Comparison of ENCODE assay signal across 8 cellular contexts in the genomic region with DNA sequence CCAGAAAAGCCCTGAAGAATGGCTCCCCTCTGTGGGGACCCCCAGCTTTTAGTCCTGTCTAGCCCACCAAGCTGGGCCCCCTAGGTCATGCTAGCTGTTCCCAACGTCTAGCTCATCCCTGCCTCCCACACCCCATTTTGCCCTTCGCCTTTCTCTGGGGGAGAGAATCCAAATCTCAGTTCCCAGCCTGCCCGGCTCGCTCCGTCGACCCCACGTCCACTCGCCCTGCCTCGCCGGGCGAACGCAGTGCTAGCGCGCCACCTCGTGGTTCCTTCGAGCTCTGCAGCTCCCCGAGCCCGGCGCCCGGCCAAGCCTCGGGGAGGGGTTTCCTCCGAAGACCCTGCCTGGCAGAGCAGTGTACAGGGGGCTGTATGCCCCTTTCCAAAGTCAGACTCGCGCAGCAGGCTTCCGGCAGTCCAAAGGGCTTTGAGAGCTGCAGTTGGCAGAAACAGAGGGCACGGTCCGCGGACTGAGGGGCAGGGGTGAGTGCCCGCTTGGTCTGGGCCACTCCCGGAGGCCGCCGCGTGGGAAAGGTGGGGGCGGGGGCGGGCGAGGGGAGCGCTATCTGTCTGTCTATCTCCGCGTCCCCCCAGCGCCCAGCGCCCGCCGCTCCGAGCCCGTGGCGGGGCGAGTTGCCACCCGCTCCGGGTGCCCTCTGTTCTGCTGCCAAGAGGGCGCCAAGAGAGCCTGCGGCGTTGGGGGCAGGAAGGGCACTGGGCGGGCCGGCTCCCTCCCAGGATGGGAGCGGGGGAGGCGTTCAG. TPM values are rescaled to one million over a fixed set of nuclear protein-coding genes. Genes with fewer than 3 reads are reported as not detected.
DNase-seq lines count a peak whose midpoint lies in the region; ATAC-seq, FAIRE-seq and TF ChIP-seq lines count a peak whose summit lies in the region.

No MANE protein-coding gene starts in this region.

- peaks cover 5% of the 10 kb centered on the region for H4K20me1 ChIP-seq in H9 (ENCODE audit: control insufficient read depth, insufficient read depth, insufficient read length)

- H3K9me3 Mint-ChIP-seq in H9: peaks cover 6 to 10% of the 10 kb centered on the region in 2 experiments; a peak in 4 of 5 replicates
- H3K9me3 Mint-ChIP-seq in activated T-cell treated with anti-CD3 and anti-CD28 coated beads, Interleukin-2, amount 50 U/mL, for 72 hours: no peaks in the 10 kb centered on the region

- peaks cover 34 to 35% of the 10 kb centered on the region in 2 experiments for H3K4me1 Mint-ChIP-seq in H9
- peaks cover 34% of the 10 kb centered on the region for H3K4me1 Mint-ChIP-seq in activated T-cell treated with anti-CD3 and anti-CD28 coated beads, Interleukin-2, amount 50 U/mL, for 72 hours (ENCODE audit: low read depth)

- no peak overlapping the region for H2AK5ac ChIP-seq in H9 (ENCODE audit: insufficient read length, low read length)
- no peak overlapping the region for H2AK5ac ChIP-seq in trophoblast cell (ENCODE audit: low read length)

- H3K9me3 ChIP-seq in H9 (ENCODE audit: control insufficient read depth, low read depth, low read length) (no peaks in the 10 kb centered on the region), gastroesophageal sphincter (no peaks in the 10 kb centered on the region), trophoblast cell (ENCODE audit: insufficient read depth, low read depth, low read length) (peaks cover 2% of the 10 kb centered on the region)

- no peak for DNase-seq in AG10803 (ENCODE audit: low read depth)
- DNase-seq in H9: peak; percentile 77
- DNase-seq in OCI-M1 (lab: John Stamatoyannopoulos, UW): peak; percentile 73
- DNase-seq in activated T-cell treated with anti-CD3 and anti-CD28 coated beads, Interleukin-2, amount 50 U/mL, for 72 hours: peak; percentile 76 to 83
- DNase-seq in trophoblast cell: peak; percentile 62 to 86
- peak; percentile 82 for DNase-seq in urothelium cell line (ENCODE audit: low spot score)

- H2BK120ac ChIP-seq in H9 (ENCODE audit: low read depth, low read length, poor library complexity, severe bottlenecking): no peak overlapping the region
- peak overlapping the region; percentile 59 for H2BK120ac ChIP-seq in trophoblast cell (ENCODE audit: insufficient read depth, low read length, poor library complexity)

- H2BK15ac ChIP-seq in H9 (ENCODE audit: low read depth, low read length): no peak overlapping the region

- H3K27ac ChIP-seq in H9 (ENCODE audit: insufficient read length, low read depth, low read length) (no peak overlapping the region), gastroesophageal sphincter (no peak overlapping the region), trophoblast cell (ENCODE audit: low read depth, low read length) (no peak overlapping the region)

- no peak overlapping the region for H2BK12ac ChIP-seq in H9 (ENCODE audit: insufficient read length, low read depth, low read length)
- H2BK12ac ChIP-seq in trophoblast cell (ENCODE audit: low read length): peak overlapping the region; percentile 74

- no peak overlapping the region for H2BK20ac ChIP-seq in H9 (ENCODE audit: low read depth, low read length, poor library complexity, severe bottlenecking)

- H3K79me2 ChIP-seq in H9 (ENCODE audit: insufficient read depth, low read length): no peaks in the 10 kb centered on the region
- peaks cover 13% of the 10 kb centered on the region for H3K79me2 ChIP-seq in trophoblast cell (ENCODE audit: control insufficient read depth, insufficient read depth, low read length, poor library complexity)

- H3K79me1 ChIP-seq in H9 (ENCODE audit: insufficient read depth, low read depth, low read length, poor library complexity, severe bottlenecking) (no peaks in the 10 kb centered on the region), trophoblast cell (ENCODE audit: low read length) (peaks cover 20% of the 10 kb centered on the region)

- peak; percentile 43 to 50 for ATAC-seq in activated T-cell treated with anti-CD3 and anti-CD28 coated beads, Interleukin-2, amount 50 U/mL, for 72 hours (replicated peaks in 1 of 2)
- ATAC-seq in gastroesophageal sphincter (no peak), HG03469 (IDR thresholded peaks at IDR 0.05; ENCODE audit: unreplicated experiment) (no peak)

- H3K9ac ChIP-seq in H9 (ENCODE audit: extremely low read depth, insufficient read length, low read length) (no peak overlapping the region), trophoblast cell (ENCODE audit: low read length) (no peak overlapping the region)

- H2BK5ac ChIP-seq in H9 (ENCODE audit: insufficient read length, low read length): no peak overlapping the region
- no peak overlapping the region for H2BK5ac ChIP-seq in trophoblast cell (ENCODE audit: low read depth, low read length, poor library complexity)

- H3K18ac ChIP-seq in H9 (ENCODE audit: insufficient read length, low read depth, low read length): no peak overlapping the region
- H3K18ac ChIP-seq in trophoblast cell (ENCODE audit: low read length): peak overlapping the region; percentile 37

- H3K27ac Mint-ChIP-seq in H9: no peak overlapping the region
- no peak overlapping the region for H3K27ac Mint-ChIP-seq in activated T-cell treated with anti-CD3 and anti-CD28 coated beads, Interleukin-2, amount 50 U/mL, for 72 hours

- H3K4me3 ChIP-seq in AG10803 (ENCODE audit: low read length): peak overlapping the region; percentile 60
- H3K4me3 ChIP-seq in gastroesophageal sphincter: peak overlapping the region; percentile 5 to 47
- peak overlapping the region; percentile 53 for H3K4me3 ChIP-seq in trophoblast cell (ENCODE audit: low read depth, low read length)

- TF ChIP-seq POLR2A in gastroesophageal sphincter (IDR thresholded peaks at IDR 0.05): no peak

- no peak overlapping the region for H3K23ac ChIP-seq in H9 (ENCODE audit: insufficient read length, low read depth, low read length)
- H3K23ac ChIP-seq in trophoblast cell (ENCODE audit: low read length): no peak overlapping the region

- peak overlapping the region; percentile 25 for H4K12ac ChIP-seq in trophoblast cell (ENCODE audit: low read depth, low read length)

- no peak overlapping the region for H3K14ac ChIP-seq in H9 (ENCODE audit: insufficient read depth, low read length)
- H3K14ac ChIP-seq in trophoblast cell (ENCODE audit: low read length): peak overlapping the region; percentile 67

- H3K27me3 Mint-ChIP-seq in H9 (ENCODE audit: low read depth): peaks cover 95% of the 10 kb centered on the region
- H3K27me3 Mint-ChIP-seq in activated T-cell treated with anti-CD3 and anti-CD28 coated beads, Interleukin-2, amount 50 U/mL, for 72 hours (ENCODE audit: low read depth): peaks cover 82% of the 10 kb centered on the region

- H3K4ac ChIP-seq in H9 (ENCODE audit: low read depth, low read length): no peak overlapping the region
- peak overlapping the region; percentile 24 for H3K4ac ChIP-seq in trophoblast cell (ENCODE audit: low read depth, low read length)

- peak; percentile 83 for TF ChIP-seq CTCF in AG10803 (conservative IDR thresholded peaks at IDR 0.05; ENCODE audit: low read length)
- TF ChIP-seq CTCF in H9 (conservative IDR thresholded peaks at IDR 0.05): peak; percentile 100
- peak in 3 of 4 experiments; percentile 93 to 100 (median 95) for TF ChIP-seq CTCF in gastroesophageal sphincter (IDR thresholded peaks at IDR 0.05)

- H4K8ac ChIP-seq in H9 (replicated peaks; ENCODE audit: insufficient read length, low read depth, low read length) (no peak overlapping the region), trophoblast cell (ENCODE audit: low read depth, low read length) (peak overlapping the region; percentile 51)

- H3K4me1 ChIP-seq in H9 (ENCODE audit: insufficient read depth, low read length) (no peaks in the 10 kb centered on the region; the same call in 1 of the 2 replicates), gastroesophageal sphincter (peaks cover 0 to 53% (median 22%) of the 10 kb centered on the region in 3 donors), trophoblast cell (ENCODE audit: control insufficient read depth in 1 of 2, insufficient read depth in 2 of 2, low read length in 2 of 2) (peaks cover 8 to 15% of the 10 kb centered on the region in 2 experiments)

- peak overlapping the region; percentile 49 for H3K4me2 ChIP-seq in H9 (ENCODE audit: insufficient read depth, insufficient read length, low read length)
- peak overlapping the region; percentile 97 for H3K4me2 ChIP-seq in trophoblast cell (ENCODE audit: low read length)

- H3K36me3 ChIP-seq in gastroesophageal sphincter (no peaks in the 10 kb centered on the region), trophoblast cell (ENCODE audit: control insufficient read depth in 1 of 2, insufficient read depth in 2 of 2, low read length in 2 of 2) (peaks cover 3 to 6% of the 10 kb centered on the region in 2 experiments)

- peaks cover 57% of the 10 kb centered on the region for H3K27me3 ChIP-seq in H9 (ENCODE audit: insufficient read depth, low read length)
- H3K27me3 ChIP-seq in gastroesophageal sphincter: peaks cover 100% of the 10 kb centered on the region
- no peaks in the 10 kb centered on the region for H3K27me3 ChIP-seq in trophoblast cell (ENCODE audit: insufficient read depth, low read length)

- H3K23me2 ChIP-seq in H9 (ENCODE audit: insufficient read length, low read depth, low read length, poor library complexity, severe bottlenecking): peaks cover 11% of the 10 kb centered on the region

- H3T11ph ChIP-seq in H9 (ENCODE audit: low read length): no peak overlapping the region

- no peak overlapping the region for H4K91ac ChIP-seq in H9 (ENCODE audit: insufficient read length, low read depth, low read length)
- H4K91ac ChIP-seq in trophoblast cell (ENCODE audit: low read depth, low read length): peak overlapping the region; percentile 81

- no peak overlapping the region for H3K56ac ChIP-seq in H9 (ENCODE audit: insufficient read length, low read depth, low read length)

- H4K5ac ChIP-seq in H9 (ENCODE audit: insufficient read length, low read depth, low read length): no peak overlapping the region

- WGBS in H9 (ENCODE audit: extremely low coverage, insufficient read length, low lambda C conversion rate): no CpG with 5 or more reads among the region's 56 CpGs
- 0% methylated on average over 1 to 6 of the region's 56 CpGs for WGBS in gastroesophageal sphincter (ENCODE audit: low coverage in 1 of 2), 2 donors
- WGBS in trophoblast cell (ENCODE audit: extremely low coverage, insufficient coverage, insufficient read length): no CpG with 5 or more reads among the region's 56 CpGs

- peaks cover 0 to 3% (median 2%) of the 10 kb centered on the region in 3 experiments; a peak in 3 of 7 replicates for H3K36me3 Mint-ChIP-seq in H9 (ENCODE audit: insufficient read depth in 1 of 3, low read depth in 3 of 3)
- peaks cover 5 to 8% of the 10 kb centered on the region in 2 donors for H3K36me3 Mint-ChIP-seq in activated T-cell treated with anti-CD3 and anti-CD28 coated beads, Interleukin-2, amount 50 U/mL, for 72 hours (ENCODE audit: insufficient read depth in 2 of 2)

- H3K4me3 Mint-ChIP-seq in H9: peak overlapping the region; percentile 55 to 73
- peak overlapping the region; percentile 67 to 79 for H3K4me3 Mint-ChIP-seq in activated T-cell treated with anti-CD3 and anti-CD28 coated beads, Interleukin-2, amount 50 U/mL, for 72 hours

- FAIRE-seq in urothelium cell line (lab: Jason Lieb, UNC): peak; percentile 65

- TF ChIP-seq EP300 in gastroesophageal sphincter (IDR thresholded peaks at IDR 0.05): no peak

- H2AFZ ChIP-seq in H9 (ENCODE audit: low read length) (no peak overlapping the region), trophoblast cell (ENCODE audit: insufficient read depth, low read length, poor library complexity) (peak overlapping the region; percentile 75)

RNA-seq across cellular contexts. Expression of gene DLX3, which starts 1.7 kb away (rescaled TPM):
- total RNA-seq in H9 (2021) (1.1 and 1.2 TPM in 2 replicates), gastroesophageal sphincter (not detected)
- total RNA-seq in activated T-cell treated with anti-CD3 and anti-CD28 coated beads, Interleukin-2, amount 50 U/mL, for 72 hours: under 1 TPM in 1 of 2 donors, not detected in 1; 0.12 TPM
- 113 and 120 TPM in 2 replicates for polyA plus RNA-seq in trophoblast cell (2013)

RNA-seq across cellular contexts. Expression of gene DLX4, which starts 27.7 kb away (rescaled TPM):
- total RNA-seq in H9 (2021) (1.7 and 2.5 TPM in 2 replicates), gastroesophageal sphincter (under 1 TPM in 1 of 4 donors, not detected in 3; 0.35 TPM)
- total RNA-seq in activated T-cell treated with anti-CD3 and anti-CD28 coated beads, Interleukin-2, amount 50 U/mL, for 72 hours: 1 to 10 TPM; 1.9 to 3.0 TPM
- 11.8 and 12.7 TPM in 2 replicates for polyA plus RNA-seq in trophoblast cell (2013)

RNA-seq across cellular contexts. Expression of gene ITGA3, which starts 59.2 kb away (rescaled TPM):
- total RNA-seq in H9 (2021) (22.5 and 22.7 TPM in 2 replicates), gastroesophageal sphincter (100 to 1,000 TPM in 3 of 4 donors, 10 to 100 TPM in 1; 62.4 to 131 (median 124) TPM)
- total RNA-seq in activated T-cell treated with anti-CD3 and anti-CD28 coated beads, Interleukin-2, amount 50 U/mL, for 72 hours: 10 to 100 TPM; 16.6 to 16.9 TPM
- 63.3 and 65.7 TPM in 2 replicates for polyA plus RNA-seq in trophoblast cell (2013)

Comparison
In these comparisons a context has a peak if more than half of its experiments do, and no peak if none do; other contexts are left out.
1. ATAC-seq: peak in activated T-cell treated with anti-CD3 and anti-CD28 coated beads, Interleukin-2, amount 50 U/mL, for 72 hours (2 of 2); none in gastroesophageal sphincter (single experiment) and HG03469 (single experiment).
2. Peak in every context shown above with its lines, with median percentiles within 50 percentile points of each other: H3K4me3 ChIP-seq and CTCF ChIP-seq.